ENCODE assay signal across 30 cellular contexts in the genomic region with DNA sequence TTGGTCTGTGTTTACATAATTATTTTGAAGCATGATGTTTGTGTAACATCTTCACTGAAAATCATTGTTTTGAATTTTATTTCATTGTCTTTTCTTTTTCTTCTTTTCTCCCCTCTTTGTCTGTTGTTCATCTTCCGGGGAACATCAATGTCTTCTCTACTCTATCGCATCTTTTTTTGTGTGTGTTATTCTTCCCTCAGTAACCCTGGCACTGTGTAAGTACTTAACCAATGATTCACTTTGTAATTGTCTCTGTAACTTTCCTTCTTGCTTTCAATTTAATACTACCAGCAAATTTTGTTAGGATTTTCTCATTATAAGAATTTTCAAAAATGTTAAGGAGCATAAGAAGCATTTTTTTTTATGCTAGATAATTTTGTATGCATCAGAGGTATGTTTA.
DNase-seq lines count a peak whose midpoint lies in the region; ATAC-seq and TF ChIP-seq lines count a peak whose summit lies in the region.
"Had no signal": no experiment of that assay in that cellular context is flagged by ENCODE, and none has a peak within 500 bp of the region (broad histone marks: within the 10 kb centered on the region; RNA-seq: fewer than 3 reads in every experiment).

No MANE protein-coding gene starts in this region.

- H3F3A ChIP-seq in GM23248 (ENCODE audit: insufficient read depth), result peaks cover 13% of the 10 kb centered on the region; the same call in 1 of the 2 replicates

- H3K79me2 ChIP-seq in GM23248 (ENCODE audit: insufficient read depth), result peaks cover 61% of the 10 kb centered on the region
- H3K79me2 ChIP-seq: parathyroid adenoma had no signal

- no peaks in the 10 kb centered on the region for H3K27me3 ChIP-seq in GM23248 (replicated peaks; ENCODE audit: insufficient read depth)
- no peaks in the 10 kb centered on the region for H3K27me3 ChIP-seq in gastrocnemius medialis
- H3K27me3 ChIP-seq: right atrium auricular region had no signal

- intact Hi-C loops in gastrocnemius medialis (cut with DNase I; ENCODE audit: low total_unique reads), result no loop called here

- WGBS in GM23248 (ENCODE audit: low coverage in 1 of 2, low lambda C conversion rate in 2 of 2, missing lambda C conversion rate in 2 of 2), 2 experiments, result 36 to 42% methylated on average over 2 of the region's 2 CpGs

- peak overlapping the region; percentile 41 for H3K4me2 ChIP-seq in GM23248 (ENCODE audit: unreplicated experiment)
- H3K4me2 ChIP-seq: GM23338, PC-9 had no signal

- H3K9ac ChIP-seq in GM23248, result 0 out of 2 replicates have a peak overlapping the region, but pooled peaks have one; percentile 13
- H3K9ac ChIP-seq: parathyroid adenoma had no signal

- peak; percentile 74 for DNase-seq in GM23248
- peak; percentile 63 for DNase-seq in fibroblast of pulmonary artery (ENCODE audit: low read depth)
- no peak for DNase-seq in gastrocnemius medialis
- no peak for DNase-seq in SW480 (ENCODE audit: low spot score)
- DNase-seq in NAMALWA (ENCODE audit: low spot score), result no peak
- DNase-seq: activated B cell treated with CpG ODN at 0.5 μM for 24 hours; activated CD4-positive, alpha-beta T cell treated with anti-CD3 and anti-CD28 coated beads, Interleukin-2, amount 50 U/mL, for 4 hours; activated CD8-positive, alpha-beta memory T cell treated with anti-CD3 and anti-CD28 coated beads, Interleukin-2, amount 50 U/mL, for 4 hours; activated naive CD4-positive, alpha-beta T cell treated with anti-CD3 and anti-CD28 coated beads, Interleukin-2, amount 10 ng/mL, durations not matched to agents 7 days and 5 days; central memory CD4-positive, alpha-beta T cell; dermis blood vessel endothelial cell; EL; midbrain; NCI-H1105 treated with DMSO at 0.1 percent for 48 hours; NCI-H1930; NCI-H524 treated with DMSO at 0.1 percent for 48 hours; NK-92 treated with Interleukin-12 subunit alpha and Interleukin-12 subunit beta, amount 100 ng/mL, for 24 hours; PC-9; SHP77; stimulated activated CD4-positive, alpha-beta T cell treated with anti-CD3 and anti-CD28 coated beads, Interleukin-12 subunit alpha, Interleukin-12 subunit beta, amount 100 ng/mL, for 4 hours; stimulated activated CD4-positive, alpha-beta T cell treated with anti-CD3 and anti-CD28 coated beads, Interleukin-4, amount 100 ng/mL, for 1 hour had no signal

- H3K36me3 ChIP-seq in GM23248 (ENCODE audit: low read depth), result peaks cover 25% of the 10 kb centered on the region
- peaks cover 0 to 23% of the 10 kb centered on the region in 2 donors for H3K36me3 ChIP-seq in gastrocnemius medialis

- in situ Hi-C loops in GM23248 (cut with MboI) (loop anchor here (25.0 kb wide), 1 partner anchor 795 kb away; no protein-coding TSS in a partner anchor), gastrocnemius medialis (cut with MboI; ENCODE audit: low sequenced_read_pairs in 4 of 4) (no loop called here)

- H3K9me2 ChIP-seq in GM23248 (ENCODE audit: insufficient read depth), result no peaks in the 10 kb centered on the region

- no peak for TF ChIP-seq CTCF in fibroblast of pulmonary artery (IDR thresholded peaks at IDR 0.05; ENCODE audit: low read length, missing control alignments)
- no peak for TF ChIP-seq CTCF in gastrocnemius medialis (IDR thresholded peaks at IDR 0.05 in 4 of 5, conservative IDR thresholded peaks at IDR 0.05 in 1 of 5)

- H3K4me3 ChIP-seq in GM23248, result no peak overlapping the region
- no peak overlapping the region for H3K4me3 ChIP-seq in fibroblast of pulmonary artery (replicated peaks; ENCODE audit: low read depth, low read length)
- H3K4me3 ChIP-seq in gastrocnemius medialis, result no peak overlapping the region
- H3K4me3 ChIP-seq: GM12878, GM23338, PC-9, right atrium auricular region had no signal

- H3K9me3 ChIP-seq in GM23248 (ENCODE audit: low read depth) (no peaks in the 10 kb centered on the region), gastrocnemius medialis (no peaks in the 10 kb centered on the region)
- H3K9me3 ChIP-seq: right atrium auricular region had no signal

- peaks cover 31% of the 10 kb centered on the region for H3K4me1 ChIP-seq in GM23248 (ENCODE audit: insufficient read depth)
- peaks cover 49 to 58% of the 10 kb centered on the region in 2 donors for H3K4me1 ChIP-seq in gastrocnemius medialis
- H3K4me1 ChIP-seq: parathyroid adenoma had no signal

- ATAC-seq in SK-N-SH treated with all-trans-retinoic acid at 6 μM for 48 hours (peak; percentile 61), gastrocnemius medialis (no peak), GM18868 (IDR thresholded peaks at IDR 0.05; ENCODE audit: unreplicated experiment) (no peak), GM18870 (IDR thresholded peaks at IDR 0.05; ENCODE audit: unreplicated experiment) (no peak)
- ATAC-seq: GM12878; GM23338; natural killer cell treated with Interleukin-12 subunit alpha and Interleukin-12 subunit beta and Interleukin-15 and Interleukin-18, amount 100 ng/mL, for 72 hours; stimulated activated effector memory CD8-positive, alpha-beta T cell treated with anti-CD3 and anti-CD28 coated beads, Interleukin-12 subunit alpha, Interleukin-12 subunit beta, amount 100 ng/mL, for 72 hours had no signal

- H2AFZ ChIP-seq in GM23248, result no peak overlapping the region
- H2AFZ ChIP-seq: GM23338, parathyroid adenoma, PC-9 had no signal

- 0 out of 2 replicates have a peak overlapping the region, but pooled peaks have one; percentile 22 for H3K27ac ChIP-seq in GM23248
- H3K27ac ChIP-seq in gastrocnemius medialis, result peak overlapping the region; percentile 25 to 84 (median 72)
- H3K27ac ChIP-seq: parathyroid adenoma, PC-9, right atrium auricular region had no signal

- H4K20me1 ChIP-seq in GM23248 (ENCODE audit: insufficient read depth), result no peaks in the 10 kb centered on the region

- no peak for TF ChIP-seq POLR2A in gastrocnemius medialis (IDR thresholded peaks at IDR 0.05)

TF ChIP-seq in SK-N-SH treated with all-trans-retinoic acid at 6 μM for 48 hours, 23 proteins besides CTCF, POLR2A, EP300 and RAD21:
- TF ChIP-seq OSR1 (CRISPR knock-in tag; IDR thresholded peaks at IDR 0.05) (no peak), ZFP3 (CRISPR knock-in tag; IDR thresholded peaks at IDR 0.05) (no peak), TOX (CRISPR knock-in tag; IDR thresholded peaks at IDR 0.05; ENCODE audit: borderline replicate concordance) (no peak), ZFP30 (CRISPR knock-in tag; IDR thresholded peaks at IDR 0.05) (no peak)

Comparison
In these comparisons a context has a peak if more than half of its experiments do, and no peak if none do; other contexts are left out.
1. DNase-seq: peak in GM23248 (single experiment) and fibroblast of pulmonary artery (single experiment); none in gastrocnemius medialis (0 of 2), SW480 (single experiment) and NAMALWA (single experiment).